ENCODE assay signal across 10 cellular contexts in the genomic region with DNA sequence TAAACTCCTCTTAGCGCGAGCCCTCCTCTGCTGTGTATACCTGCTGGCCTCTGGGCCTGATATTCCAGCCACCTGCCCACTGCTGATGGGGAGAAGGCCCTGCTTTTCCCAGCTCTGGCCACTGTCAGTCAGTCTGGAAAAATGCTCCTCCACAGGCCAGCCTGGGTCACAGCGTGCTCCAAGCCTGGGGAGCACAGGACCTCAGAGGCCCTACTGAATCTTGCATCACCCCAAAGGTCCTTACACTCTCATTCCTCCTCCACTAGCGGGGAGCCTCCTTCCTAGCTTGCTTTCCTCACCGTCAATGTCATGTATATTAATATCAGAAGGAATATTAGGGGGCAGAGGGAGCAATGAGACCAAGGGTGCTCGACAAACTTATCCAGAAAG.
A peak's percentile ranks its signal among the peaks of the same experiment; 100 is the strongest.
DNase-seq lines count a peak whose midpoint lies in the region; ATAC-seq and TF ChIP-seq lines count a peak whose summit lies in the region.
"Had no signal": no experiment of that assay in that cellular context is flagged by ENCODE, and none has a peak within 500 bp of the region (broad histone marks: within the 10 kb centered on the region; RNA-seq: fewer than 3 reads in every experiment).

No MANE protein-coding gene starts in this region.

- H3K27ac ChIP-seq in heart right ventricle, result peak overlapping the region in 9 of 10 donors; percentile 1 to 82 (median 52)
- peak overlapping the region; percentile 90 for H3K27ac ChIP-seq in skeletal muscle tissue (ENCODE audit: low read depth, low read length)
- H3K27ac ChIP-seq: parathyroid adenoma had no signal

- 62 to 65% methylated on average over 6 of the region's 6 CpGs for WGBS in heart right ventricle, 2 donors

- DNase-seq in heart right ventricle, result no peak
- DNase-seq in NCI-H2029 (lab: John Stamatoyannopoulos, UW), result no peak
- no peak for DNase-seq in NCI-H82 (lab: John Stamatoyannopoulos, UW)
- DNase-seq: NCI-H1417 treated with DMSO at 0.1 percent for 48 hours had no signal

- H3K4me1 ChIP-seq in heart right ventricle (peaks cover 20 to 95% (median 85%) of the 10 kb centered on the region in 9 donors), skeletal muscle tissue (ENCODE audit: control insufficient read depth in 3 of 3, insufficient read depth in 3 of 3, low read length in 3 of 3) (peaks cover 22 to 59% (median 43%) of the 10 kb centered on the region in 3 donors)

- no peaks in the 10 kb centered on the region for H3K9me3 ChIP-seq in heart right ventricle
- H3K9me3 ChIP-seq in skeletal muscle tissue (ENCODE audit: control insufficient read depth in 3 of 3, low read length in 3 of 3), result no peaks in the 10 kb centered on the region

- intact Hi-C loops in heart right ventricle (cut with DNase I), result no loop called here

- H3K4me3 ChIP-seq in WI38 (ENCODE audit: low read depth, low read length) (peak overlapping the region; percentile 16), heart right ventricle (peak overlapping the region in 4 of 10 donors; percentile 3 to 27 (median 18)), skeletal muscle tissue (ENCODE audit: low read length in 3 of 3) (peak overlapping the region; percentile 30 to 49 (median 49))

- H3K9ac ChIP-seq in skeletal muscle tissue (ENCODE audit: low read depth in 1 of 3, low read length in 3 of 3), result peak overlapping the region in 2 of 3 donors; percentile 61 to 66
- H3K9ac ChIP-seq: parathyroid adenoma had no signal

- H3K27me3 ChIP-seq in heart right ventricle, result no peaks in the 10 kb centered on the region
- H3K27me3 ChIP-seq in skeletal muscle tissue (ENCODE audit: control insufficient read depth in 3 of 3, insufficient read depth in 3 of 3, low read length in 3 of 3), result no peaks in the 10 kb centered on the region

- ATAC-seq in GM19324 (IDR thresholded peaks at IDR 0.05; ENCODE audit: low FRiP score, unreplicated experiment), result peak; percentile 6
- no peak for ATAC-seq in heart right ventricle
- ATAC-seq in GM21786 (IDR thresholded peaks at IDR 0.05; ENCODE audit: unreplicated experiment), result no peak
- ATAC-seq in HG03460 (IDR thresholded peaks at IDR 0.05; ENCODE audit: unreplicated experiment), result no peak

- TF ChIP-seq CTCF in WI38 (IDR thresholded peaks at IDR 0.05; ENCODE audit: low read depth, low read length), result no peak
- no peak for TF ChIP-seq CTCF in heart right ventricle (IDR thresholded peaks at IDR 0.05)

- H3K36me3 ChIP-seq in heart right ventricle (no peaks in the 10 kb centered on the region), skeletal muscle tissue (ENCODE audit: control insufficient read depth in 3 of 3, insufficient read depth in 3 of 3, low read length in 3 of 3) (no peaks in the 10 kb centered on the region)
